28 cellular contexts compared by ENCODE assay signal in genomic region chrX:2855761-2856160, GRCh38. TPM values are rescaled to one million over a fixed set of nuclear protein-coding genes. Genes with fewer than 3 reads are reported as not detected.
"Had no signal": no experiment of that assay in that cellular context is flagged by ENCODE, and none has a peak within 500 bp of the region (broad histone marks: within the 10 kb centered on the region; RNA-seq: fewer than 3 reads in every experiment).

No MANE protein-coding gene starts in this region.

- FAIRE-seq: colon, endometrium, endothelial cell of umbilical vein, frontal cortex had no signal

- H3K27me3 ChIP-seq: colonic mucosa, esophagus muscularis mucosa, esophagus squamous epithelium, foreskin keratinocyte, gastrocnemius medialis, gastroesophageal sphincter, heart left ventricle, heart right ventricle had no signal

- DNase-seq: colonic mucosa; cortex of kidney; dermis blood vessel endothelial cell; dorsolateral prefrontal cortex; effector CD4-positive, alpha-beta T cell; effector CD8-positive, alpha-beta T cell; effector memory CD4-positive, alpha-beta T cell; effector memory CD8-positive, alpha-beta T cell; endodermal cell; esophagus squamous epithelium; foreskin fibroblast; foreskin keratinocyte; foreskin melanocyte; gastrocnemius medialis; glutamatergic neuron; head of caudate nucleus; heart left ventricle; heart right ventricle had no signal

- H3K9me3 Mint-ChIP-seq: dendritic cell treated with granulocyte-macrophage colony-stimulating factor and Interleukin-4, amounts not matched to agents 40 ng/mL and 50 ng/mL, for 4 days; effector memory CD8-positive, alpha-beta T cell had no signal

- H3K27ac Mint-ChIP-seq: dendritic cell treated with granulocyte-macrophage colony-stimulating factor and Interleukin-4, amounts not matched to agents 40 ng/mL and 50 ng/mL, for 4 days; effector memory CD8-positive, alpha-beta T cell; endodermal cell had no signal

- H3K9me3 ChIP-seq: colonic mucosa, esophagus muscularis mucosa, esophagus squamous epithelium, gastrocnemius medialis, gastroesophageal sphincter, heart left ventricle had no signal

- H3K27ac ChIP-seq: colonic mucosa, coronary artery, dorsolateral prefrontal cortex, epithelial cell of prostate, esophagus muscularis mucosa, esophagus squamous epithelium, foreskin keratinocyte, gastrocnemius medialis, gastroesophageal sphincter, heart left ventricle, heart right ventricle had no signal

- H3K27me3 Mint-ChIP-seq: dendritic cell treated with granulocyte-macrophage colony-stimulating factor and Interleukin-4, amounts not matched to agents 40 ng/mL and 50 ng/mL, for 4 days had no signal

- H3K4me3 ChIP-seq: colonic mucosa, coronary artery, dorsolateral prefrontal cortex, esophagus muscularis mucosa, esophagus squamous epithelium, gastrocnemius medialis, gastroesophageal sphincter, heart left ventricle, heart right ventricle had no signal

- ATAC-seq: effector memory CD8-positive, alpha-beta T cell; esophagus mucosa; foreskin keratinocyte; gastrocnemius medialis; gastroesophageal sphincter; heart left ventricle; heart right ventricle had no signal

- H3K4me1 ChIP-seq: colonic mucosa, esophagus muscularis mucosa, esophagus squamous epithelium, foreskin keratinocyte, gastrocnemius medialis, gastroesophageal sphincter, heart left ventricle, heart right ventricle had no signal

- H3K36me3 ChIP-seq: colonic mucosa, esophagus muscularis mucosa, esophagus squamous epithelium, gastrocnemius medialis, gastroesophageal sphincter, heart left ventricle, heart right ventricle had no signal

- H3K4me3 Mint-ChIP-seq: dendritic cell treated with granulocyte-macrophage colony-stimulating factor and Interleukin-4, amounts not matched to agents 40 ng/mL and 50 ng/mL, for 4 days; effector memory CD8-positive, alpha-beta T cell; endodermal cell had no signal

RNA-seq across cellular contexts. Expression of gene GYG2, which starts 27.0 kb away (rescaled TPM):
- polyA plus RNA-seq: foreskin keratinocyte had no signal
